In the genomic region with DNA sequence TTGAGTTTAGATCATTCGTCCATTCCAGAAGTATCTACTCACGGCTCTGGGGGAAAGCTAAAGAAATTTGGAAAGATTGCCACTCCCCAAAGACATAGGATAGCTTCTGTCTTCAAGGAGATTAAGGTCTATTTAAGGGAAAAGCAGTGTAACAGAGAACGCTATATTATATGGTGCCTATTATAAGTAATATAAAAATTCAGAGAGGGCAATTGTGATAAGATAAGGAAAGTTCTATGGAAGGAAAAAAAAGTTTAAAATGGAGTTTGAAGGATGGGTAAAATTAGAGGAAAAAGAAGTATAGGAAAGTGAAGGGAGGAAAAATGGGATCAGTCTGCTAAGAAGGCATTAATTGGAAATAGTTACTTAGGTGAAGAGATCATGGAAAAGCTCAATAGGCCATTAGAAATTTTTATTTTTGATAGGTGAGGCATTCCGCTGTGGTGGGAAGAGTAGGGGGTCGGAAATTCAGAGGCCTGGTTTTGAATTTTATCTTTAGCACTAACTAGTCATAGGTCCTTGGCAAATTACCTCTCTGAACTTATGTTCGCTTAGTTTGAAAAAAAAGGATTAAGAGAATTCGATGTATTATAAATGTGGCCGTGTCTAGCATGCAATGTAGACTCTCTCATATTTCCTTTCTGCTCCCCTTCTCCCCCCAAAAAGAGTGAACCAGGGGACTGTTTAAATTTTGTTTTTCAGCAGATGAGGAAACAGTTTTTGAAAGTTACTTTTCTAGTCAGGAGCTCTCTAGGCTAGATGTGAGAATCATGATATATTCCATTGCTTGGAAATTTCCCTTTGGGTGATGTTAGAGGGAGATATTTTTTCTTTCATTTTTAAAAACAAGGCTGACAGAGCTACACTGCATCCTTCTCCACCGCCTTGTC, we compare ENCODE assay signal across 8 cellular contexts. TPM values are rescaled to one million over a fixed set of nuclear protein-coding genes. Genes with fewer than 3 reads are reported as not detected.
DNase-seq lines count a peak whose midpoint lies in the region; ATAC-seq and TF ChIP-seq lines count a peak whose summit lies in the region.

No MANE protein-coding gene starts in this region.

- CTCF ChIA-PET in AG04450 (lab: Charles Lee): interaction anchor here (0.7 to 0.8 kb wide), 2 partner anchors 9 to 126 kb away, joined by 3 read pairs; no protein-coding TSS in a partner anchor

- peaks cover 0 to 9% of the 10 kb centered on the region in 2 donors for H3K36me3 ChIP-seq in muscle layer of duodenum (ENCODE audit: control insufficient read depth in 1 of 2, insufficient read depth in 2 of 2, low read length in 2 of 2)

- POLR2A ChIA-PET in AG04450 (lab: Yijun Ruan, JAX): interaction anchor here (0.6 to 1.6 kb wide), 4 partner anchors 16 to 619 kb away, joined by 3 to 7 read pairs (median 5); no protein-coding TSS in a partner anchor

- no peak for ATAC-seq in central memory CD8-positive, alpha-beta T cell (replicated peaks; ENCODE audit: extremely low read depth, poor library complexity, severe bottlenecking)

- DNase-seq in AG04450 (ENCODE audit: low read depth, low spot score) (no peak), SKM-1 treated with dmso at 0.1 percent for 144 hours (lab: John Stamatoyannopoulos, UW; ENCODE audit: unreplicated experiment) (no peak), NCI-H524 (lab: John Stamatoyannopoulos, UW) (no peak), DMS114 treated with DMSO at 0.1 percent for 48 hours (lab: John Stamatoyannopoulos, UW; ENCODE audit: unreplicated experiment) (no peak)
- DNase-seq in central memory CD8-positive, alpha-beta T cell (ENCODE audit: low spot score in 2 of 2): no peak
- DNase-seq in stimulated activated naive CD4-positive, alpha-beta T cell (lab: John Stamatoyannopoulos, UW): no peak

- no peak for TF ChIP-seq CTCF in AG04450 (IDR thresholded peaks at IDR 0.05; ENCODE audit: low read depth, low read length)

- H3K36me3 Mint-ChIP-seq in IgD-negative memory B cell: peaks cover 4% of the 10 kb centered on the region
- peaks cover 12% of the 10 kb centered on the region for H3K36me3 Mint-ChIP-seq in central memory CD8-positive, alpha-beta T cell (ENCODE audit: insufficient read depth)

- H3K27ac ChIP-seq in AG04450 (ENCODE audit: low read depth, low read length) (peak overlapping the region; percentile 55), muscle layer of duodenum (ENCODE audit: low read length) (peak overlapping the region; percentile 96)

- H3K9me3 Mint-ChIP-seq in IgD-negative memory B cell: no peaks in the 10 kb centered on the region
- no peaks in the 10 kb centered on the region for H3K9me3 Mint-ChIP-seq in central memory CD8-positive, alpha-beta T cell

- peaks cover 2% of the 10 kb centered on the region for H3K27me3 Mint-ChIP-seq in IgD-negative memory B cell
- no peaks in the 10 kb centered on the region for H3K27me3 Mint-ChIP-seq in central memory CD8-positive, alpha-beta T cell

- H3K9me3 ChIP-seq in AG04450 (ENCODE audit: control insufficient read depth, insufficient read depth, low read length): peaks cover 3% of the 10 kb centered on the region; the same call in 1 of the 2 replicates
- H3K9me3 ChIP-seq in muscle layer of duodenum (ENCODE audit: control insufficient read depth in 1 of 2, low read length in 2 of 2): no peaks in the 10 kb centered on the region

- peak overlapping the region; percentile 59 for H3K4me3 ChIP-seq in AG04450 (ENCODE audit: low read depth, low read length)
- H3K4me3 ChIP-seq in muscle layer of duodenum (ENCODE audit: low read depth in 1 of 2, low read length in 2 of 2): peak overlapping the region; percentile 80 to 81

- peak overlapping the region; percentile 92 to 97 (median 96) for H3K4me3 Mint-ChIP-seq in IgD-negative memory B cell
- H3K4me3 Mint-ChIP-seq in central memory CD8-positive, alpha-beta T cell: peak overlapping the region; percentile 89

- no peaks in the 10 kb centered on the region for H3K27me3 ChIP-seq in AG04450 (ENCODE audit: control insufficient read depth, insufficient read depth, low read length)
- H3K27me3 ChIP-seq in muscle layer of duodenum (ENCODE audit: low read depth, low read length): no peaks in the 10 kb centered on the region

- H3K27ac Mint-ChIP-seq in IgD-negative memory B cell: peak overlapping the region; percentile 92 to 96 (median 94)
- peak overlapping the region; percentile 95 for H3K27ac Mint-ChIP-seq in central memory CD8-positive, alpha-beta T cell (ENCODE audit: low read depth)

- peaks cover 26 to 41% (median 31%) of the 10 kb centered on the region in 3 donors for H3K4me1 Mint-ChIP-seq in IgD-negative memory B cell
- H3K4me1 Mint-ChIP-seq in central memory CD8-positive, alpha-beta T cell: peaks cover 39% of the 10 kb centered on the region

- peaks cover 6 to 25% of the 10 kb centered on the region in 2 donors for H3K4me1 ChIP-seq in muscle layer of duodenum (ENCODE audit: control insufficient read depth in 1 of 2, insufficient read depth in 2 of 2, low read length in 2 of 2)

RNA-seq across cellular contexts. Expression of a gene that starts 0.9 kb away (rescaled TPM):
- polyA plus RNA-seq in AG04450 (2011; rRNA removed) (97.8 and 120 TPM in 2 replicates), IgD-negative memory B cell (90.9 TPM)
- 147 and 181 TPM in 2 replicates for polyA minus RNA-seq in AG04450 (2011; rRNA and poly(A)+ RNA removed)

RNA-seq across cellular contexts. Expression of a gene that starts 19.2 kb away (rescaled TPM):
- polyA plus RNA-seq in AG04450 (2011; rRNA removed): 0.17 and 0.19 TPM in 2 replicates
- not detected in 2 replicates for polyA minus RNA-seq in AG04450 (2011; rRNA and poly(A)+ RNA removed)
- not detected for polyA plus RNA-seq in IgD-negative memory B cell
